12 cellular contexts compared by ENCODE assay signal in the genomic region with DNA sequence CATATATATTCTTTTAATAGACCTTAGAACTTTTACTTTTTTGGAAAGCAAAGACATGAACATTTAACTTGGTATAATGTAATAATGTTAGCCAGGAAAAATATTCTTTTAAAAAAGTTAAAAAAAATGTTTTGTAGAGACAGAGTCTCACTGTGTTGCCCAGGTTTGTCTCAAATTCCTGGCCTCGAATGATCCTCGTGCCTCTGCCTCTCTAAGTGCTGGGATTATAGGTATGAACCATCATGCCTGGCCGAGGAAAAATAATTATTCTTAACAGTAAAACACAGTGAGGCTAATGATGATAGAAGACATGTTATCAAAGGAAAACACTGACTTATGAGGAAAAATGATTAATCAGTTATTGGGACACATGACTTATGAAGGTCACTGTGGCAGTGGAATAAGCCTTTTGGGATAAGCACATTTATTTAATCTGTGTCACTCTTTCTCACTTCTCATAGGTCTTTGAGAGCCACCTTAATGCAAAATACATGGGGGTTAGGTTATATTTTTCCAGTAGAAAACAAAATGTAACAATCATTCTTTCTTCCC. TPM values are rescaled to one million over a fixed set of nuclear protein-coding genes. Genes with fewer than 3 reads are reported as not detected.
DNase-seq lines count a peak whose midpoint lies in the region; ATAC-seq, FAIRE-seq and TF ChIP-seq lines count a peak whose summit lies in the region.
"Had no signal": no experiment of that assay in that cellular context is flagged by ENCODE, and none has a peak within 500 bp of the region (broad histone marks: within the 10 kb centered on the region; RNA-seq: fewer than 3 reads in every experiment).

No MANE protein-coding gene starts in this region.

- DNase-seq in GM12891 (ENCODE audit: insufficient read length, low spot score) (no peak), GM23248 (no peak), K562 (ENCODE audit: extremely low read depth in 1 of 4, low spot score in 3 of 4) (peak in 1 of 4 experiments; percentile 23), kidney (no peak), NCI-H2107 (lab: John Stamatoyannopoulos, UW) (no peak)
- DNase-seq: Calu3; CD8-positive, alpha-beta T cell; DMS79 treated with DMSO at 0.1 percent for 48 hours had no signal

- H3K27me3 ChIP-seq in GM23248 (replicated peaks; ENCODE audit: insufficient read depth) (no peaks in the 10 kb centered on the region), K562 (ENCODE audit: control insufficient read depth in 2 of 2, insufficient read depth in 2 of 2, low read length in 2 of 2) (no peaks in the 10 kb centered on the region)
- H3K27me3 ChIP-seq: BLaER1 treated with 17β-estradiol and CSF1 and Interleukin-3, amounts not matched to agents 10 nM and 100 nM had no signal

- no peak overlapping the region for H3K4me3 ChIP-seq in GM23248
- no peak overlapping the region for H3K4me3 ChIP-seq in K562
- H3K4me3 ChIP-seq in kidney (ENCODE audit: low read length in 2 of 2): no peak overlapping the region
- H3K4me3 ChIP-seq: BLaER1 treated with 17β-estradiol and CSF1 and Interleukin-3, amounts not matched to agents 10 nM and 100 nM; GM12878; HAP-1 had no signal

- WGBS in GM23248 (ENCODE audit: low coverage in 1 of 2, low lambda C conversion rate in 2 of 2, missing lambda C conversion rate in 2 of 2), 2 experiments: 80 to 88% methylated on average over 3 of the region's 3 CpGs
- 21% methylated on average over 3 of the region's 3 CpGs for WGBS in K562 (ENCODE audit: insufficient coverage, low coverage, missing lambda C conversion rate)

- in situ Hi-C loops in GM23248 (cut with MboI) (loop anchor here (10.0 kb wide), 1 partner anchor 115 kb away; no protein-coding TSS in a partner anchor), K562 (cut with MboI) (no loop called here)

- TF ChIP-seq RAD21 in K562 (CRISPR knock-in tag; conservative IDR thresholded peaks at IDR 0.05 in 1 of 2, IDR thresholded peaks at IDR 0.05 in 1 of 2): no peak

- no TSS peak for BruUV-seq in K562 (replicated peaks; lab: Mats Ljungman, UMichigan)

- CTCF ChIA-PET in K562 (lab: Yijun Ruan, JAX; ENCODE audit: low intra/inter-chr PET ratio): no interaction called here

- TF ChIP-seq EP300 in K562 (IDR thresholded peaks at IDR 0.05; ENCODE audit: low read length): 0 out of 2 replicates have a peak, but pooled peaks have one; percentile 19

- POLR2A ChIA-PET in K562 (lab: Yijun Ruan, JAX): no interaction called here

- peak; percentile 43 for FAIRE-seq in GM12891 (lab: Jason Lieb, UNC)
- no peak for FAIRE-seq in K562 (lab: Jason Lieb, UNC)
- FAIRE-seq in kidney (lab: Jason Lieb, UNC): peak; percentile 32
- FAIRE-seq: GM12878 had no signal

- ATAC-seq in K562 (no peak), GM21737 (IDR thresholded peaks at IDR 0.05; ENCODE audit: unreplicated experiment) (no peak)
- ATAC-seq: CD8-positive, alpha-beta T cell; GM12878 had no signal

- H3K9me2 ChIP-seq in GM23248 (ENCODE audit: insufficient read depth): no peaks in the 10 kb centered on the region

- no peaks in the 10 kb centered on the region for H3K9me1 ChIP-seq in K562 (ENCODE audit: control insufficient read depth, insufficient read depth, low read length)

- no peaks in the 10 kb centered on the region for H3K79me2 ChIP-seq in GM23248 (ENCODE audit: insufficient read depth)
- H3K79me2 ChIP-seq in K562 (ENCODE audit: control insufficient read depth, insufficient read depth, low read length): peaks cover 9% of the 10 kb centered on the region; the same call in 2 of the 3 replicates

- H3K4me2 ChIP-seq in GM23248 (ENCODE audit: unreplicated experiment) (peak overlapping the region; percentile 20), K562 (ENCODE audit: insufficient read depth, low read length) (no peak overlapping the region)

- H4K20me1 ChIP-seq in GM23248 (ENCODE audit: insufficient read depth) (no peaks in the 10 kb centered on the region), K562 (replicated peaks; ENCODE audit: control insufficient read depth, insufficient read depth, low read length) (no peaks in the 10 kb centered on the region)
- H4K20me1 ChIP-seq: BLaER1 treated with 17β-estradiol and CSF1 and Interleukin-3, amounts not matched to agents 10 nM and 100 nM had no signal

- peaks cover 9% of the 10 kb centered on the region; the same call in 1 of the 2 replicates for H3F3A ChIP-seq in GM23248 (ENCODE audit: insufficient read depth)

- H3K9me3 ChIP-seq in GM23248 (ENCODE audit: low read depth) (no peaks in the 10 kb centered on the region), K562 (replicated peaks; ENCODE audit: control insufficient read depth, insufficient read depth, low read depth, low read length) (no peaks in the 10 kb centered on the region), kidney (ENCODE audit: control insufficient read depth in 1 of 2, low read length in 2 of 2) (no peaks in the 10 kb centered on the region)
- H3K9me3 ChIP-seq: BLaER1 treated with 17β-estradiol and CSF1 and Interleukin-3, amounts not matched to agents 10 nM and 100 nM; HAP-1 had no signal

- peaks cover 24% of the 10 kb centered on the region for H3K4me1 ChIP-seq in GM23248 (ENCODE audit: insufficient read depth)
- H3K4me1 ChIP-seq in K562 (replicated peaks in 1 of 2; ENCODE audit: control insufficient read depth in 2 of 2, insufficient read depth in 2 of 2, low read length in 2 of 2): peaks cover 19 to 67% of the 10 kb centered on the region in 2 experiments
- no peaks in the 10 kb centered on the region for H3K4me1 ChIP-seq in kidney (ENCODE audit: control insufficient read depth in 1 of 2, insufficient read depth in 1 of 2, low read depth in 1 of 2, low read length in 2 of 2)

- H2AFZ ChIP-seq in GM23248: no peak overlapping the region
- peak overlapping the region; percentile 52; the same call in 1 of the 2 replicates for H2AFZ ChIP-seq in K562 (ENCODE audit: low read depth, low read length)

- TF ChIP-seq POLR2A in GM12891 (IDR thresholded peaks at IDR 0.05; ENCODE audit: low read depth, low read length): no peak
- no peak for TF ChIP-seq POLR2A in K562 (conservative IDR thresholded peaks at IDR 0.05)

- TF ChIP-seq CTCF in K562 (IDR thresholded peaks at IDR 0.05 in 2 of 3, conservative IDR thresholded peaks at IDR 0.05 in 1 of 3; ENCODE audit: insufficient read depth in 2 of 3, low read depth in 1 of 3, low read length in 3 of 3) (no peak), kidney (IDR thresholded peaks at IDR 0.05; ENCODE audit: borderline replicate concordance, extremely low read depth, insufficient read depth) (no peak)

- intact Hi-C loops in K562 (cut with micrococcal nuclease) (no loop called here), kidney (cut with DNase I) (no loop called here)

- no peak overlapping the region for H3K9ac ChIP-seq in GM23248
- H3K9ac ChIP-seq in K562 (ENCODE audit: insufficient read depth in 1 of 2, low read depth in 2 of 2, low read length in 2 of 2): no peak overlapping the region
- no peak overlapping the region for H3K9ac ChIP-seq in kidney (ENCODE audit: low read length in 2 of 2)
- H3K9ac ChIP-seq: BLaER1 treated with 17β-estradiol and CSF1 and Interleukin-3, amounts not matched to agents 10 nM and 100 nM had no signal

- H3K27ac ChIP-seq in GM23248 (no peak overlapping the region), K562 (ENCODE audit: extremely low read depth, low read depth, low read length) (peak overlapping the region; percentile 31; the same call in 2 of the 3 replicates), kidney (ENCODE audit: low read depth in 2 of 2, low read length in 2 of 2) (no peak overlapping the region)
- H3K27ac ChIP-seq: BLaER1 treated with 17β-estradiol and CSF1 and Interleukin-3, amounts not matched to agents 10 nM and 100 nM had no signal

- H3K36me3 ChIP-seq in GM23248 (ENCODE audit: low read depth) (no peaks in the 10 kb centered on the region), K562 (ENCODE audit: control insufficient read depth, insufficient read depth, low read length) (no peaks in the 10 kb centered on the region), kidney (ENCODE audit: control insufficient read depth in 1 of 2, insufficient read depth in 2 of 2, low read length in 2 of 2) (no peaks in the 10 kb centered on the region)
- H3K36me3 ChIP-seq: BLaER1 treated with 17β-estradiol and CSF1 and Interleukin-3, amounts not matched to agents 10 nM and 100 nM; HAP-1 had no signal

TF ChIP-seq in GM12891, 5 proteins besides CTCF, POLR2A, EP300 and RAD21 (continues in another document):
- TF ChIP-seq TAF1 (IDR thresholded peaks at IDR 0.05; ENCODE audit: low read depth, low read length): no peak
- TF ChIP-seq SPI1 (IDR thresholded peaks at IDR 0.05; ENCODE audit: low read depth, low read length): no peak
- no peak for TF ChIP-seq PAX5 (IDR thresholded peaks at IDR 0.05; ENCODE audit: insufficient read depth, low read length, severe bottlenecking)
- no peak for TF ChIP-seq POU2F2 (IDR thresholded peaks at IDR 0.05; ENCODE audit: low read depth, low read length)

RNA-seq across cellular contexts. Expression of a gene that starts 6.0 kb away (rescaled TPM):
- 3.7 TPM for polyA plus RNA-seq in GM12891 (2012; ENCODE audit: low read depth, missing spikeins)
- total RNA-seq in GM23248 (2014; rRNA removed; shearing (Covaris generic)): 37.9 and 53.0 TPM in 2 replicates
- 9.3 and 11.0 TPM in 2 replicates for polyA plus RNA-seq in GM23248 (2016; fragmentation: Nextera tagmentation; extraction: Ambion mirVana)
- 277 and 609 TPM in 2 replicates for total RNA-seq in K562 (2011; cell fraction: chromatin; rRNA removed; ENCODE audit: low replicate concordance)
- total RNA-seq in K562 (2011; cell fraction: nucleolus; rRNA removed): 85.4 and 124 TPM in 2 replicates
- total RNA-seq in K562 (2011; cell fraction: nucleoplasm; rRNA removed): 181 and 239 TPM in 2 replicates
- total RNA-seq in K562 (2014; rRNA removed): 87.6 and 88.6 TPM in 2 replicates
- 141 and 176 TPM in 2 replicates for total RNA-seq in K562 (2014; rRNA removed; fragmentation: Illumina TruSeq; extraction: Trizol)
- total RNA-seq in K562 (2015; rRNA removed; fragmentation: Illumina TruSeq; extraction: Trizol): 202 and 217 TPM in 2 replicates
- total RNA-seq in K562 (2021): 104 and 120 TPM in 2 replicates
- 125 and 150 TPM in 2 replicates for polyA plus RNA-seq in K562 (2011; rRNA removed)
- 51.4 and 56.4 TPM in 2 replicates for polyA plus RNA-seq in K562 (2011; cell fraction: cytosol; rRNA removed)
- 185 and 191 TPM in 2 replicates for polyA plus RNA-seq in K562 (2011; cell fraction: nucleus; rRNA removed)
- polyA plus RNA-seq in K562 (2012): 52.6 and 57.6 TPM in 2 replicates
- 96.8 and 104 TPM in 2 replicates for polyA plus RNA-seq in K562 (2014; fragmentation: Illumina TruSeq; extraction: Trizol)
- polyA plus RNA-seq in K562 (2014; fragmentation: Nextera tagmentation; extraction: Ambion mirVana): 10 to 100 TPM; 17.0 to 24.0 TPM
- 76.3 and 85.8 TPM in 2 replicates for polyA plus RNA-seq in K562 (2014; rRNA removed)
- polyA minus RNA-seq in K562 (2011; rRNA and poly(A)+ RNA removed): 321 and 336 TPM in 2 replicates
- 69.5 and 101 TPM in 2 replicates for polyA minus RNA-seq in K562 (2011; cell fraction: cytosol; rRNA and poly(A)+ RNA removed)
- polyA minus RNA-seq in K562 (2011; cell fraction: nucleus; rRNA and poly(A)+ RNA removed): 312 and 418 TPM in 2 replicates
- total RNA-seq in kidney: 43.1 TPM
- 6.0 TPM for polyA plus RNA-seq in kidney (ENCODE audit: insufficient read depth, low read depth, low replicate concordance)
